ENCODE assay signal across 1 cellular context in genomic region chr16:28623172-28623711, GRCh38.
TF ChIP-seq lines count a peak whose summit lies in the region.

No MANE protein-coding gene starts in this region.

TF ChIP-seq in GM23338, 12 proteins besides CTCF, POLR2A, EP300 and RAD21 (continued from another document):
- no peak for TF ChIP-seq REST (IDR thresholded peaks at IDR 0.05; ENCODE audit: unreplicated experiment)
TF ChIP-seq in GM23338: peak in this region for 0.
